ENCODE assay signal across 8 cellular contexts in genomic region chr10:105952153-105952552, GRCh38.
DNase-seq lines count a peak whose midpoint lies in the region; ATAC-seq and TF ChIP-seq lines count a peak whose summit lies in the region.

No MANE protein-coding gene starts in this region.

- no peaks in the 10 kb centered on the region for H3K9me3 Mint-ChIP-seq in activated naive CD8-positive, alpha-beta T cell treated with anti-CD3 and anti-CD28 coated beads for 36 hours

- no peak overlapping the region for H3K27ac ChIP-seq in RWPE1
- no peak overlapping the region for H3K27ac ChIP-seq in PC-9

- peak; percentile 51 for DNase-seq in RWPE1 (ENCODE audit: low spot score)
- DNase-seq in inferior parietal cortex (ENCODE audit: extremely low spot score), result peak; percentile 38
- DNase-seq in PC-9, result no peak
- no peak for DNase-seq in activated naive CD8-positive, alpha-beta T cell treated with anti-CD3 and anti-CD28 coated beads for 36 hours
- no peak for DNase-seq in NCI-H2196 (lab: John Stamatoyannopoulos, UW; ENCODE audit: unreplicated experiment)
- DNase-seq in central memory CD4-positive, alpha-beta T cell, result no peak

- intact Hi-C loops in PC-9 (cut with micrococcal nuclease; ENCODE audit: unreplicated experiment), result no loop called here

- ATAC-seq in GM19035 (IDR thresholded peaks at IDR 0.05; ENCODE audit: unreplicated experiment) (peak; percentile 97), HG03025 (IDR thresholded peaks at IDR 0.05; ENCODE audit: low FRiP score, unreplicated experiment) (peak; percentile 97)

- POLR2A ChIA-PET in RWPE1 (lab: Yijun Ruan, JAX; ENCODE audit: low non-redundant PET) (no interaction called here), PC-9 (lab: Charles Lee; ENCODE audit: unreplicated experiment) (no interaction called here)

- no peak overlapping the region for H3K27ac Mint-ChIP-seq in activated naive CD8-positive, alpha-beta T cell treated with anti-CD3 and anti-CD28 coated beads for 36 hours

- no peak overlapping the region for H2AFZ ChIP-seq in PC-9

- H3K4me3 ChIP-seq in PC-9, result no peak overlapping the region

- H3K79me2 ChIP-seq in PC-9 (ENCODE audit: low read depth), result no peaks in the 10 kb centered on the region

- no peak for TF ChIP-seq CTCF in RWPE1 (conservative IDR thresholded peaks at IDR 0.05; ENCODE audit: low read depth)
- TF ChIP-seq CTCF in PC-9 (conservative IDR thresholded peaks at IDR 0.05), result no peak

- H3K9me2 ChIP-seq in PC-9 (ENCODE audit: insufficient read depth), result no peaks in the 10 kb centered on the region

- no peaks in the 10 kb centered on the region for H3F3A ChIP-seq in PC-9 (ENCODE audit: insufficient read depth, low read depth)

- no peaks in the 10 kb centered on the region for H3K36me3 Mint-ChIP-seq in activated naive CD8-positive, alpha-beta T cell treated with anti-CD3 and anti-CD28 coated beads for 36 hours

- no peaks in the 10 kb centered on the region for H3K27me3 Mint-ChIP-seq in activated naive CD8-positive, alpha-beta T cell treated with anti-CD3 and anti-CD28 coated beads for 36 hours

- H3K4me1 Mint-ChIP-seq in activated naive CD8-positive, alpha-beta T cell treated with anti-CD3 and anti-CD28 coated beads for 36 hours, result no peaks in the 10 kb centered on the region

- BruUV-seq in PC-9 (replicated peaks; lab: Mats Ljungman, UMichigan), result no TSS peak

- CTCF ChIA-PET in RWPE1 (lab: Yijun Ruan, JAX) (interaction anchor here (0.7 to 1.1 kb wide), 3 partner anchors 21 to 540 kb away, joined by 3 to 7 read pairs (median 4); no protein-coding TSS in a partner anchor), PC-9 (lab: Charles Lee) (no interaction called here)

- no peaks in the 10 kb centered on the region for H3K9me3 ChIP-seq in PC-9 (ENCODE audit: insufficient read depth, low read depth)

- H3K4me2 ChIP-seq in PC-9, result no peak overlapping the region

- no peaks in the 10 kb centered on the region for H3K36me3 ChIP-seq in PC-9 (ENCODE audit: low read depth)

- H3K4me3 Mint-ChIP-seq in activated naive CD8-positive, alpha-beta T cell treated with anti-CD3 and anti-CD28 coated beads for 36 hours, result no peak overlapping the region

- H3K4me1 ChIP-seq in PC-9 (replicated peaks; ENCODE audit: insufficient read depth), result no peaks in the 10 kb centered on the region

- H4K20me1 ChIP-seq in PC-9 (ENCODE audit: insufficient read depth), result no peaks in the 10 kb centered on the region

- H3K27me3 ChIP-seq in PC-9 (ENCODE audit: insufficient read depth, low read depth), result no peaks in the 10 kb centered on the region

Comparison
In these comparisons a context has a peak if more than half of its experiments do, and no peak if none do; other contexts are left out.
1. DNase-seq: peak in RWPE1 (single experiment) and inferior parietal cortex (single experiment); none in PC-9 (0 of 2), activated naive CD8-positive, alpha-beta T cell treated with anti-CD3 and anti-CD28 coated beads for 36 hours (single experiment), NCI-H2196 (single experiment) and central memory CD4-positive, alpha-beta T cell (single experiment).